Comparison of ENCODE assay signal across 8 cellular contexts in the genomic region with DNA sequence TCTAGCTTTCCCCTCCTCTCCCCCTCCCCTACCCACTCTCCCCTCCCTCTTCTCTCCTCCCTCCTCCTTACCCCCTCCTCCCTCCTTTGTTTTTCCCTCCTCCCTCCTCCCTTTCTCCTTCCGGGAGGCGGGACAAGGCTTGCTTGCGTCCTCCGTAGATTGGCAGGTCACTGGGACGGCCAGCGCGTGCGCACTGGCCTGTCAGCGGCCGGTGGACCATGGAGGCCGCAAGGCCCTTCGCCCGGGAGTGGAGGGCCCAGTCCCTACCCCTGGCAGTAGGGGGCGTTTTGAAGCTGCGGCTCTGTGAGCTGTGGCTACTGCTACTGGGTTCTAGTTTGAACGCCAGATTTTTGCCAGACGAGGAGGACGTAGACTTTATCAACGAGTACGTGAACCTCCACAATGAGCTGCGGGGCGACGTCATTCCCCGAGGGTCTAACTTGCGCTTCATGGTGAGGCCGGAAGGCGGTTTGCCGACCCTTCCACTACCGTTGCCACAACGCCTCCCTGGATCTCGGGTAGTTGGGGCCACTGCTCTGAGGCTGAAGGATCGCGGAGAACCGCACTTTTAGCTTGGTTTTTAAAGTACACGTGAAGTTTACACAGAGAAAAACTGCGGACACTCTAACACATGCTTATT. TPM values are rescaled to one million over a fixed set of nuclear protein-coding genes. Genes with fewer than 3 reads are reported as not detected.
DNase-seq lines count a peak whose midpoint lies in the region; ATAC-seq and TF ChIP-seq lines count a peak whose summit lies in the region.

A gene (plus strand): TSS at position 191 of the 640 bp plus-strand sequence. CDS start 28 bp downstream, at position 219.

- H3K36me3 ChIP-seq in HUES6 (ENCODE audit: control insufficient read depth, insufficient read depth, low read length) (no peaks in the 10 kb centered on the region), OCI-LY1 (ENCODE audit: insufficient read depth, low read length) (no peaks in the 10 kb centered on the region)

- no peaks in the 10 kb centered on the region for H3F3A ChIP-seq in OCI-LY1 (ENCODE audit: insufficient read depth, low read length)

- peak within 1 kb of the TSS; percentile 80; the same call in 1 of the 2 replicates for H2AFZ ChIP-seq in OCI-LY1 (ENCODE audit: low read length)

- peak within 1 kb of the TSS; percentile 74 for H3K4me3 ChIP-seq in HUES6 (ENCODE audit: low read depth, low read length)
- peak within 1 kb of the TSS; percentile 63 for H3K4me3 ChIP-seq in OCI-LY1 (ENCODE audit: low read depth, low read length, poor library complexity, severe bottlenecking)
- H3K4me3 ChIP-seq in epithelial cell of proximal tubule (ENCODE audit: low read depth, low read length): peak within 1 kb of the TSS; percentile 71

- DNase-seq in DMS 273 (lab: John Stamatoyannopoulos, UW; ENCODE audit: unreplicated experiment): peak; percentile 97
- DNase-seq in activated T-cell treated with anti-CD3 and anti-CD28 coated beads, Interleukin-2, amount 50 U/mL, for 1 hour: peak; percentile 86
- peak; percentile 87 for DNase-seq in epithelial cell of proximal tubule (ENCODE audit: low read depth)
- peak; percentile 97 for DNase-seq in mucosa of gallbladder (ENCODE audit: low spot score)
- DNase-seq in stimulated activated CD8-positive, alpha-beta memory T cell treated with anti-CD3 and anti-CD28 coated beads, Interleukin-4, amount 100 ng/mL, for 24 hours (ENCODE audit: low read depth): peak; percentile 84

- H3K79me2 ChIP-seq in OCI-LY1 (ENCODE audit: insufficient read depth, low read length): no peaks in the 10 kb centered on the region

- H3K9ac ChIP-seq in HUES6 (ENCODE audit: low read length) (peak within 1 kb of the TSS; percentile 74), OCI-LY1 (ENCODE audit: low read length) (peak within 1 kb of the TSS; percentile 61)

- H3K4me1 ChIP-seq in HUES6 (ENCODE audit: control insufficient read depth, insufficient read depth, low read length) (0 out of 2 replicates have a peak, but pooled peaks cover 3% of the 10 kb centered on the region), OCI-LY1 (ENCODE audit: insufficient read depth, low read length, severe bottlenecking) (peaks cover 25% of the 10 kb centered on the region)

- no peaks in the 10 kb centered on the region for H3K9me3 ChIP-seq in HUES6 (ENCODE audit: control insufficient read depth, insufficient read depth, low read depth, low read length)
- no peaks in the 10 kb centered on the region for H3K9me3 ChIP-seq in OCI-LY1 (ENCODE audit: low read length)

- peak within 1 kb of the TSS; percentile 86 for H3K4me2 ChIP-seq in OCI-LY1 (ENCODE audit: low read length)

- H3K27me3 ChIP-seq in HUES6 (ENCODE audit: control insufficient read depth, insufficient read depth, low read length) (no peaks in the 10 kb centered on the region), OCI-LY1 (ENCODE audit: insufficient read depth, low read length) (no peaks in the 10 kb centered on the region)

- no peaks in the 10 kb centered on the region for H4K20me1 ChIP-seq in OCI-LY1 (ENCODE audit: insufficient read depth, low read length)

- peak; percentile 97 for ATAC-seq in GM21423 (IDR thresholded peaks at IDR 0.05; ENCODE audit: unreplicated experiment)

- peak; percentile 93 for TF ChIP-seq CTCF in OCI-LY1 (IDR thresholded peaks at IDR 0.05; ENCODE audit: low read length)
- peak; percentile 84 for TF ChIP-seq CTCF in epithelial cell of proximal tubule (conservative IDR thresholded peaks at IDR 0.05; ENCODE audit: low read depth, low read length)

- H3K9me2 ChIP-seq in OCI-LY1 (ENCODE audit: low read depth, low read length): no peaks in the 10 kb centered on the region

- no peak within 1 kb of the TSS; the same call in 1 of the 2 replicates for H3K27ac ChIP-seq in HUES6 (ENCODE audit: low read depth, low read length)
- H3K27ac ChIP-seq in OCI-LY1 (ENCODE audit: low read depth, low read length, poor library complexity, severe bottlenecking): peak within 1 kb of the TSS; percentile 28

RNA-seq across cellular contexts. Expression of the gene that starts here (rescaled TPM):
- 0.12 and 0.14 TPM in 2 replicates for total RNA-seq in epithelial cell of proximal tubule
- 0.78 TPM for total RNA-seq in mucosa of gallbladder

Comparison
In these comparisons a context has a peak if more than half of its experiments do, and no peak if none do; other contexts are left out.
1. Peak in DNase-seq and H3K4me3 ChIP-seq in epithelial cell of proximal tubule; RNA of the gene not detected or under 1 TPM.
2. Peak in DNase-seq in mucosa of gallbladder; RNA of the gene not detected or under 1 TPM.